In genomic region chr4:30862176-30862575, GRCh38 we compare ENCODE assay signal across 26 cellular contexts.
A peak's percentile ranks its signal among the peaks of the same experiment; 100 is the strongest.
DNase-seq lines count a peak whose midpoint lies in the region; ATAC-seq, FAIRE-seq and TF ChIP-seq lines count a peak whose summit lies in the region.
"Had no signal": no experiment of that assay in that cellular context is flagged by ENCODE, and none has a peak within 500 bp of the region (broad histone marks: within the 10 kb centered on the region; RNA-seq: fewer than 3 reads in every experiment).

No MANE protein-coding gene starts in this region.

- TF ChIP-seq POLR2A in heart left ventricle (IDR thresholded peaks at IDR 0.05), result no peak

- H3K27ac Mint-ChIP-seq in stimulated activated naive B cell treated with anti-CD40 and anti-IgM and Interleukin-4, amounts not matched to agents 10 μg/mL and 1 μg/mL and 100 μg/mL, for 72 hours, result no peak overlapping the region
- H3K27ac Mint-ChIP-seq: CD14-positive monocyte; CD4-positive, alpha-beta T cell; CD8-positive, alpha-beta memory T cell; H9 had no signal

- WGBS in heart left ventricle, 4 donors, result 41 to 69% (median 62%) methylated on average over 2 of the region's 2 CpGs

- no peaks in the 10 kb centered on the region for H3K27me3 Mint-ChIP-seq in stimulated activated naive B cell treated with anti-CD40 and anti-IgM and Interleukin-4, amounts not matched to agents 10 μg/mL and 1 μg/mL and 100 μg/mL, for 72 hours
- H3K27me3 Mint-ChIP-seq: CD4-positive, alpha-beta T cell; CD8-positive, alpha-beta memory T cell had no signal

- no peaks in the 10 kb centered on the region for H3K79me2 ChIP-seq in keratinocyte (ENCODE audit: control insufficient read depth, insufficient read depth, low read length)

- H3K36me3 Mint-ChIP-seq in stimulated activated naive B cell treated with anti-CD40 and anti-IgM and Interleukin-4, amounts not matched to agents 10 μg/mL and 1 μg/mL and 100 μg/mL, for 72 hours, result no peaks in the 10 kb centered on the region
- H3K36me3 Mint-ChIP-seq: CD14-positive monocyte; CD8-positive, alpha-beta memory T cell had no signal

- no peak overlapping the region for H3K4me3 Mint-ChIP-seq in stimulated activated naive B cell treated with anti-CD40 and anti-IgM and Interleukin-4, amounts not matched to agents 10 μg/mL and 1 μg/mL and 100 μg/mL, for 72 hours
- H3K4me3 Mint-ChIP-seq: CD14-positive monocyte; CD4-positive, alpha-beta T cell; CD8-positive, alpha-beta memory T cell; GM23338; H9 had no signal

- no peaks in the 10 kb centered on the region for H3K36me3 ChIP-seq in cardiac muscle cell
- no peaks in the 10 kb centered on the region for H3K36me3 ChIP-seq in heart left ventricle
- no peaks in the 10 kb centered on the region for H3K36me3 ChIP-seq in keratinocyte (ENCODE audit: control insufficient read depth in 2 of 2, extremely low read depth in 1 of 2, insufficient read depth in 2 of 2, low read length in 2 of 2)
- no peaks in the 10 kb centered on the region for H3K36me3 ChIP-seq in rectal smooth muscle tissue (ENCODE audit: control insufficient read depth, insufficient read depth, low read length)
- H3K36me3 ChIP-seq in ascending aorta, result no peaks in the 10 kb centered on the region
- no peaks in the 10 kb centered on the region for H3K36me3 ChIP-seq in HAP-1 (replicated peaks)
- H3K36me3 ChIP-seq: BE2C; BLaER1 treated with 17β-estradiol and CSF1 and Interleukin-3, amounts not matched to agents 10 nM and 100 nM had no signal

- H3K9me3 Mint-ChIP-seq in stimulated activated naive B cell treated with anti-CD40 and anti-IgM and Interleukin-4, amounts not matched to agents 10 μg/mL and 1 μg/mL and 100 μg/mL, for 72 hours, result peaks cover 0 to 1% of the 10 kb centered on the region in 2 donors
- H3K9me3 Mint-ChIP-seq: CD14-positive monocyte, GM23338, H9 had no signal

- TF ChIP-seq CTCF in cardiac muscle cell (IDR thresholded peaks at IDR 0.05; ENCODE audit: low read depth, low read length) (no peak), heart left ventricle (IDR thresholded peaks at IDR 0.05) (no peak), keratinocyte (optimal IDR thresholded peaks at IDR 0.05 in 1 of 3, IDR thresholded peaks at IDR 0.05 in 1 of 3, conservative IDR thresholded peaks at IDR 0.05 in 1 of 3; ENCODE audit: extremely low read depth in 1 of 3, insufficient read depth in 2 of 3, low read length in 3 of 3) (no peak), ascending aorta (IDR thresholded peaks at IDR 0.05) (no peak)

- peaks cover 28% of the 10 kb centered on the region for H3K4me1 ChIP-seq in cardiac muscle cell (ENCODE audit: low read depth)
- H3K4me1 ChIP-seq in heart left ventricle, result peaks cover 0 to 32% (median 0%) of the 10 kb centered on the region in 12 donors
- H3K4me1 ChIP-seq in keratinocyte (ENCODE audit: control insufficient read depth, extremely low read depth, insufficient read depth, low read length), result peaks cover 27% of the 10 kb centered on the region
- H3K4me1 ChIP-seq in rectal smooth muscle tissue (ENCODE audit: control insufficient read depth, insufficient read depth, low read length), result peaks cover 44% of the 10 kb centered on the region
- H3K4me1 ChIP-seq in ascending aorta, result peaks cover 10 to 16% of the 10 kb centered on the region in 2 donors
- no peaks in the 10 kb centered on the region for H3K4me1 ChIP-seq in HAP-1
- H3K4me1 ChIP-seq: BE2C; BLaER1 treated with 17β-estradiol and CSF1 and Interleukin-3, amounts not matched to agents 10 nM and 100 nM had no signal

- H3K9ac ChIP-seq in keratinocyte (ENCODE audit: control insufficient read depth, extremely low read depth, insufficient read depth, low read length) (no peak overlapping the region), rectal smooth muscle tissue (ENCODE audit: low read length) (no peak overlapping the region)
- H3K9ac ChIP-seq: BLaER1 treated with 17β-estradiol and CSF1 and Interleukin-3, amounts not matched to agents 10 nM and 100 nM had no signal

- intact Hi-C loops in heart left ventricle (cut with DNase I), result no loop called here
- intact Hi-C loops in ascending aorta (cut with DNase I), result no loop called here

- H3K4me1 Mint-ChIP-seq in stimulated activated naive B cell treated with anti-CD40 and anti-IgM and Interleukin-4, amounts not matched to agents 10 μg/mL and 1 μg/mL and 100 μg/mL, for 72 hours, result no peaks in the 10 kb centered on the region
- H3K4me1 Mint-ChIP-seq: CD14-positive monocyte; CD8-positive, alpha-beta memory T cell had no signal

- in situ Hi-C loops in HAP-1 (cut with MboI; ENCODE audit: low sequenced_read_pairs), result no loop called here

- no peak for ATAC-seq in heart left ventricle
- ATAC-seq in stimulated activated naive B cell treated with anti-CD40 and anti-IgM and Interleukin-4, amounts not matched to agents 10 μg/mL and 1 μg/mL and 100 μg/mL, for 72 hours (replicated peaks), result no peak
- no peak for ATAC-seq in HG03097 (IDR thresholded peaks at IDR 0.05; ENCODE audit: low FRiP score, unreplicated experiment)
- ATAC-seq: GM12878, GM23338 had no signal

- H3K4me3 ChIP-seq in cardiac muscle cell, result no peak overlapping the region
- H3K4me3 ChIP-seq in heart left ventricle, result no peak overlapping the region
- no peak overlapping the region for H3K4me3 ChIP-seq in keratinocyte (ENCODE audit: control insufficient read depth in 2 of 3, extremely low read depth in 1 of 3, insufficient read depth in 2 of 3, low read depth in 1 of 3, low read length in 3 of 3)
- H3K4me3 ChIP-seq in rectal smooth muscle tissue (ENCODE audit: low read length), result no peak overlapping the region
- H3K4me3 ChIP-seq in ascending aorta, result no peak overlapping the region
- H3K4me3 ChIP-seq in HAP-1, result no peak overlapping the region
- H3K4me3 ChIP-seq: BLaER1 treated with 17β-estradiol and CSF1 and Interleukin-3, amounts not matched to agents 10 nM and 100 nM; GM12878; GM23338 had no signal

- dilution Hi-C loops in keratinocyte (cut with MboI; ENCODE audit: extremely low pct_ligation_motif_present, low sequenced_read_pairs), result no loop called here

- H3K27me3 ChIP-seq in cardiac muscle cell (no peaks in the 10 kb centered on the region), heart left ventricle (no peaks in the 10 kb centered on the region), keratinocyte (ENCODE audit: control insufficient read depth, extremely low read depth, insufficient read depth, low read length) (no peaks in the 10 kb centered on the region), rectal smooth muscle tissue (ENCODE audit: control insufficient read depth, insufficient read depth, low read length) (no peaks in the 10 kb centered on the region), ascending aorta (no peaks in the 10 kb centered on the region), HAP-1 (ENCODE audit: low read depth) (no peaks in the 10 kb centered on the region)
- H3K27me3 ChIP-seq: BE2C; BLaER1 treated with 17β-estradiol and CSF1 and Interleukin-3, amounts not matched to agents 10 nM and 100 nM had no signal

- no peak overlapping the region for H2AFZ ChIP-seq in keratinocyte (ENCODE audit: control insufficient read depth, low read length)
- H2AFZ ChIP-seq: GM23338 had no signal

- H3K27ac ChIP-seq in cardiac muscle cell (peak overlapping the region; percentile 21), heart left ventricle (no peak overlapping the region), keratinocyte (ENCODE audit: control insufficient read depth, insufficient read depth, low read length) (no peak overlapping the region), rectal smooth muscle tissue (ENCODE audit: low read depth, low read length) (peak overlapping the region; percentile 12), ascending aorta (no peak overlapping the region)
- H3K27ac ChIP-seq: 22Rv1; BLaER1 treated with 17β-estradiol and CSF1 and Interleukin-3, amounts not matched to agents 10 nM and 100 nM had no signal

- H3K9me3 ChIP-seq in cardiac muscle cell (ENCODE audit: low read depth) (no peaks in the 10 kb centered on the region), heart left ventricle (no peaks in the 10 kb centered on the region), keratinocyte (ENCODE audit: control insufficient read depth, low read depth, low read length) (no peaks in the 10 kb centered on the region), ascending aorta (no peaks in the 10 kb centered on the region), HAP-1 (no peaks in the 10 kb centered on the region)
- H3K9me3 ChIP-seq: BE2C; BLaER1 treated with 17β-estradiol and CSF1 and Interleukin-3, amounts not matched to agents 10 nM and 100 nM had no signal

- H3K9me1 ChIP-seq in keratinocyte (ENCODE audit: control insufficient read depth, extremely low read depth, insufficient read depth, low read length), result no peaks in the 10 kb centered on the region

- peak; percentile 77 for FAIRE-seq in keratinocyte (lab: Jason Lieb, UNC)
- FAIRE-seq: A204.1, D721Med, GM12878, GM19239 had no signal

- DNase-seq in cardiac muscle cell (ENCODE audit: low read depth in 1 of 2, low spot score in 1 of 2) (peak in 1 of 2 donors; percentile 34), heart left ventricle (no peak), keratinocyte (ENCODE audit: low read depth, low spot score) (no peak), ascending aorta (ENCODE audit: low spot score in 2 of 2) (no peak), HAP-1 (ENCODE audit: low spot score in 2 of 2) (no peak)
- no peak for DNase-seq in stimulated activated naive B cell treated with anti-CD40 and anti-IgM and Interleukin-4, amounts not matched to agents 10 μg/mL and 1 μg/mL and 100 μg/mL, for 72 hours
- DNase-seq: ACHN; AML-193; BE2C; CD4-positive, alpha-beta T cell; CD8-positive, alpha-beta memory T cell; DMS 273 treated with DMSO at 0.1 percent for 48 hours; DMS79; EL; GDM1; H9 had no signal

- H3K4me2 ChIP-seq in keratinocyte (ENCODE audit: control insufficient read depth, extremely low read depth, insufficient read depth, low read depth, low read length), result no peak overlapping the region
- H3K4me2 ChIP-seq: BLaER1 treated with 17β-estradiol and CSF1 and Interleukin-3, amounts not matched to agents 10 nM and 100 nM; GM23338 had no signal

- no peaks in the 10 kb centered on the region for H4K20me1 ChIP-seq in keratinocyte (ENCODE audit: control insufficient read depth, extremely low read depth, insufficient read depth, low read length)
- H4K20me1 ChIP-seq: BLaER1 treated with 17β-estradiol and CSF1 and Interleukin-3, amounts not matched to agents 10 nM and 100 nM had no signal

Comparison
In these comparisons a context has a peak if more than half of its experiments do, and no peak if none do; other contexts are left out.
1. H3K27ac ChIP-seq: peak in cardiac muscle cell (single experiment) and rectal smooth muscle tissue (single experiment); none in heart left ventricle (0 of 12), keratinocyte (single experiment) and ascending aorta (0 of 2).